16 cellular contexts compared by ENCODE assay signal in the genomic region with DNA sequence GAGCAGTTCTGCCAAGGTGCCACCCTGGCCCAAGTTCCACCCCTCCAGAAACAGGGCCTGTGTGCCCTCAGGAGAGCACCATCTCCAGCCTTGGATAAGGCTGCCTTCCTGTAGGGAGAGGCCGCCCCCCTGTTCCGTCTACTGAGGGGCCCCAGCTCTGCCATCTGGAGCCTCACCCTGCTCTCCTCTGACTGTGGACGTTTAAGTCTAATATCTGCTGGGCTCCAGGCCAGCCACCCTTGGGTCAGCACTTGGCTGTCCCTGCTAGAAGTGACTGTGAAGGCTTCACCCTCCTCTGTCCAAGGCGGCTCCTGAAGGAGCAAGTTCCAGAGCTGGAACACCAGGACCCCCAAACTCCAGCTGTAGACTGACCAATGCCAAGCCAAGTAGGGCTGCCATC. TPM values are rescaled to one million over a fixed set of nuclear protein-coding genes. Genes with fewer than 3 reads are reported as not detected.
DNase-seq lines count a peak whose midpoint lies in the region; ATAC-seq and TF ChIP-seq lines count a peak whose summit lies in the region.
"Had no signal": no experiment of that assay in that cellular context is flagged by ENCODE, and none has a peak within 500 bp of the region (broad histone marks: within the 10 kb centered on the region; RNA-seq: fewer than 3 reads in every experiment).

No MANE protein-coding gene starts in this region.

- no peak for TF ChIP-seq POLR2A in spleen (IDR thresholded peaks at IDR 0.05)

- no peaks in the 10 kb centered on the region for H3K27me3 ChIP-seq in WERI-Rb-1 (ENCODE audit: insufficient read depth, low read depth, severe bottlenecking)
- H3K27me3 ChIP-seq in spleen (replicated peaks in 1 of 7), result no peaks in the 10 kb centered on the region

- peak; percentile 64 for ATAC-seq in left ventricle myocardium superior
- no peak for ATAC-seq in GM21825 (IDR thresholded peaks at IDR 0.05; ENCODE audit: unreplicated experiment)

- peak overlapping the region; percentile 56 for H3K27ac ChIP-seq in C4-2B
- no peak overlapping the region for H3K27ac ChIP-seq in WERI-Rb-1
- H3K27ac ChIP-seq in spleen, result no peak overlapping the region

- 80 to 95% (median 81%) methylated on average over 3 to 4 of the region's 4 CpGs for WGBS in spleen, 5 donors

- intact Hi-C loops in left ventricle myocardium superior (cut with micrococcal nuclease), result no loop called here
- intact Hi-C loops in spleen (cut with DNase I; ENCODE audit: low total_unique reads), result loop anchor here (10.0 kb wide), 1 partner anchor 62 kb away; no protein-coding TSS in a partner anchor

- TF ChIP-seq CTCF in C4-2B (conservative IDR thresholded peaks at IDR 0.05) (no peak), WERI-Rb-1 (IDR thresholded peaks at IDR 0.05; ENCODE audit: low read depth, low read length) (no peak), spleen (IDR thresholded peaks at IDR 0.05 in 8 of 11, conservative IDR thresholded peaks at IDR 0.05 in 3 of 11) (no peak)

- H3K36me3 ChIP-seq in WERI-Rb-1 (no peaks in the 10 kb centered on the region), spleen (no peaks in the 10 kb centered on the region)

- H3K4me1 ChIP-seq in spleen, result no peaks in the 10 kb centered on the region

- peaks cover under 1% of the 10 kb centered on the region for H3K9me3 ChIP-seq in WERI-Rb-1 (ENCODE audit: severe bottlenecking)
- no peaks in the 10 kb centered on the region for H3K9me3 ChIP-seq in spleen

- H3K4me3 ChIP-seq in WERI-Rb-1 (ENCODE audit: low read depth, low read length) (no peak overlapping the region), spleen (no peak overlapping the region)

- DNase-seq in WERI-Rb-1 (peak; percentile 8), left ventricle myocardium superior (no peak), spleen (peak; percentile 44), HuH-7.5 (ENCODE audit: low spot score) (no peak), Ammon's horn (ENCODE audit: low spot score) (no peak)
- no peak for DNase-seq in activated CD4-positive, alpha-beta T cell treated with anti-CD3 and anti-CD28 coated beads for 4 hours
- DNase-seq: COR-L47, DMS153, H7, IMR-90, NCI-H1417, NCI-H1930, NCI-H2171 treated with DMSO at 0.1 percent for 48 hours, NCI-H510A treated with DMSO at 0.1 percent for 48 hours had no signal

RNA-seq across cellular contexts. Expression of a gene that starts 26.3 kb away (rescaled TPM):
- total RNA-seq in left ventricle myocardium superior (182 TPM), spleen (100 to 1,000 TPM in 6 of 7 donors, 10 to 100 TPM in 1; 94.3 to 309 (median 233) TPM)
- 10 to 100 TPM; 32.6 to 69.0 (median 61.0) TPM for polyA plus RNA-seq in spleen

Comparison
In these comparisons a context has a peak if more than half of its experiments do, and no peak if none do; other contexts are left out.
1. DNase-seq: peak in WERI-Rb-1 (single experiment) and spleen (single experiment); none in left ventricle myocardium superior (single experiment), HuH-7.5 (single experiment), Ammon's horn (single experiment) and activated CD4-positive, alpha-beta T cell treated with anti-CD3 and anti-CD28 coated beads for 4 hours (0 of 2).